ENCODE assay signal across 1 cellular context in genomic region chr18:12374398-12374797, GRCh38.
TF ChIP-seq lines count a peak whose summit lies in the region.

No MANE protein-coding gene starts in this region.

TF ChIP-seq in HepG2, 621 proteins besides CTCF, POLR2A, EP300 and RAD21:
- no peak for TF ChIP-seq ZNF569 (CRISPR knock-in tag; IDR thresholded peaks at IDR 0.05; ENCODE audit: borderline replicate concordance)
- no peak for TF ChIP-seq RBM22 (optimal IDR thresholded peaks at IDR 0.05; ENCODE audit: low read length)
- no peak for TF ChIP-seq ZNF788 (CRISPR knock-in tag; IDR thresholded peaks at IDR 0.05; ENCODE audit: borderline replicate concordance)
- no peak for TF ChIP-seq ZBTB40 (IDR thresholded peaks at IDR 0.05)
- TF ChIP-seq ZBTB40 (CRISPR knock-in tag; IDR thresholded peaks at IDR 0.05): no peak
- no peak for TF ChIP-seq ATF3 (CRISPR knock-in tag; IDR thresholded peaks at IDR 0.05)
- no peak for TF ChIP-seq ZNF549 (CRISPR knock-in tag; IDR thresholded peaks at IDR 0.05)
- no peak for TF ChIP-seq TBP (CRISPR knock-in tag; IDR thresholded peaks at IDR 0.05)
